24 cellular contexts compared by ENCODE assay signal in the genomic region with DNA sequence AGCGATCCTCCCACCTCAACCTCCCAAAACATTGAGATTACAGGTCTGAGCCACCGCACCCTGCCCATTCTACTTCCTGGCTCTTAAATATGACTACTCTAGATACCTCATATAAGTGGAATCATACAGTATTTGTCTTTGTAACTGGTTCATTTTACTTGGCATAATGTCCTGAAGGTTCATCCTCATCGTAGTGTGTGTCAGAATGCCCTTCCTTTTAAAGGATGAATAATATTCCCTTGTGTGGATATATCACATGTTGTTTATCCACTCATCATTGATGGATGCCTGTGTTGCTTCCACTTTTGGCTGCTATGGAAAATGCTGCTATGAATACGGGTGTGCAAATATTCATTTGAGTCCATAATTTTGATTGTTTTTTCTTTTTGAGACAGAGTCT. TPM values are rescaled to one million over a fixed set of nuclear protein-coding genes. Genes with fewer than 3 reads are reported as not detected.
"Had no signal": no experiment of that assay in that cellular context is flagged by ENCODE, and none has a peak within 500 bp of the region (broad histone marks: within the 10 kb centered on the region; RNA-seq: fewer than 3 reads in every experiment).

No MANE protein-coding gene starts in this region.

- H3K4me3 ChIP-seq: coronary artery, esophagus muscularis mucosa, gastrocnemius medialis, lung, pancreas, suprapubic skin, transverse colon, upper lobe of right lung, uterus had no signal

- H3K27ac Mint-ChIP-seq: nephron progenitor cell; stimulated activated naive B cell treated with anti-CD40 and anti-IgM and Interleukin-4, amounts not matched to agents 10 μg/mL and 1 μg/mL and 100 μg/mL, for 72 hours; stimulated activated naive CD8-positive, alpha-beta T cell treated with anti-CD3 and anti-CD28 coated beads, Interleukin-15, Interleukin-2, amounts not matched to agents 100 ng/mL and 50 ng/mL, for 24 hours had no signal

- H3K27me3 ChIP-seq: esophagus muscularis mucosa, gastrocnemius medialis, pancreas, suprapubic skin, transverse colon, upper lobe of right lung, uterus had no signal

- FAIRE-seq: endothelial cell of umbilical vein, keratinocyte, pancreas had no signal

- H3K9me3 ChIP-seq: esophagus muscularis mucosa, gastrocnemius medialis, pancreas, suprapubic skin, transverse colon, upper lobe of right lung, uterus had no signal

- H3K4me3 Mint-ChIP-seq: naive thymus-derived CD8-positive, alpha-beta T cell; nephron progenitor cell; stimulated activated naive B cell treated with anti-CD40 and anti-IgM and Interleukin-4, amounts not matched to agents 10 μg/mL and 1 μg/mL and 100 μg/mL, for 72 hours; stimulated activated naive CD8-positive, alpha-beta T cell treated with anti-CD3 and anti-CD28 coated beads, Interleukin-15, Interleukin-2, amounts not matched to agents 100 ng/mL and 50 ng/mL, for 24 hours had no signal

- ATAC-seq: gastrocnemius medialis; left lobe of liver; naive thymus-derived CD8-positive, alpha-beta T cell; pancreas; sciatic nerve; upper lobe of right lung had no signal

- H3K36me3 Mint-ChIP-seq: naive thymus-derived CD8-positive, alpha-beta T cell had no signal

- DNase-seq: dermis blood vessel endothelial cell; effector memory CD4-positive, alpha-beta T cell; gastrocnemius medialis; mesendoderm; naive thymus-derived CD8-positive, alpha-beta T cell; nephron progenitor cell; occipital lobe; pancreas; stimulated activated naive B cell treated with anti-CD40 and anti-IgM and Interleukin-4, amounts not matched to agents 10 μg/mL and 1 μg/mL and 100 μg/mL, for 72 hours; transverse colon; upper lobe of right lung; uterus had no signal

- H3K9me3 Mint-ChIP-seq: naive thymus-derived CD8-positive, alpha-beta T cell; stimulated activated naive B cell treated with anti-CD40 and anti-IgM and Interleukin-4, amounts not matched to agents 10 μg/mL and 1 μg/mL and 100 μg/mL, for 72 hours; stimulated activated naive CD8-positive, alpha-beta T cell treated with anti-CD3 and anti-CD28 coated beads, Interleukin-15, Interleukin-2, amounts not matched to agents 100 ng/mL and 50 ng/mL, for 24 hours had no signal

- H3K27me3 Mint-ChIP-seq: naive thymus-derived CD8-positive, alpha-beta T cell; stimulated activated naive B cell treated with anti-CD40 and anti-IgM and Interleukin-4, amounts not matched to agents 10 μg/mL and 1 μg/mL and 100 μg/mL, for 72 hours; stimulated activated naive CD8-positive, alpha-beta T cell treated with anti-CD3 and anti-CD28 coated beads, Interleukin-15, Interleukin-2, amounts not matched to agents 100 ng/mL and 50 ng/mL, for 24 hours had no signal

- H3K4me1 ChIP-seq: gastrocnemius medialis, pancreas, suprapubic skin, transverse colon, uterus had no signal

- H3K36me3 ChIP-seq: esophagus muscularis mucosa, gastrocnemius medialis, pancreas, suprapubic skin, transverse colon, upper lobe of right lung, uterus had no signal

- H3K27ac ChIP-seq: coronary artery, esophagus muscularis mucosa, gastrocnemius medialis, pancreas, suprapubic skin, transverse colon, upper lobe of right lung, uterus had no signal

RNA-seq across cellular contexts. Expression of a gene that starts 5.7 kb away (rescaled TPM):
- total RNA-seq: epithelial cell of proximal tubule, fibroblast of villous mesenchyme, gastrocnemius medialis, myocyte had no signal
- polyA plus RNA-seq: keratinocyte had no signal
